Comparison of ENCODE assay signal across 17 cellular contexts in genomic region chr4:38366997-38367396, GRCh38.
DNase-seq lines count a peak whose midpoint lies in the region; ATAC-seq and TF ChIP-seq lines count a peak whose summit lies in the region.
"Had no signal": no experiment of that assay in that cellular context is flagged by ENCODE, and none has a peak within 500 bp of the region (broad histone marks: within the 10 kb centered on the region; RNA-seq: fewer than 3 reads in every experiment).

No MANE protein-coding gene starts in this region.

- DNase-seq in left ventricle myocardium superior (no peak), heart right ventricle (no peak), ascending aorta (ENCODE audit: low spot score in 2 of 2) (no peak), osteocyte (ENCODE audit: extremely low spot score, unreplicated experiment) (no peak), NCI-H187 (lab: John Stamatoyannopoulos, UW) (no peak)
- DNase-seq in activated naive CD4-positive, alpha-beta T cell (lab: John Stamatoyannopoulos, UW), result no peak
- no peak for DNase-seq in stimulated activated CD4-positive, alpha-beta T cell treated with anti-CD3 and anti-CD28 coated beads, Interleukin-1b, Interleukin-23, amount 100 ng/mL, for 48 hours
- DNase-seq: DMS153; GDM1; H7; KBM-7; NCI-H1417; NCI-H187 treated with DMSO at 0.1 percent for 48 hours; NK-92 treated with Interleukin-12 subunit alpha and Interleukin-12 subunit beta, amount 100 ng/mL, for 24 hours; SIG-M5 had no signal

- H3K27me3 ChIP-seq in heart right ventricle, result no peaks in the 10 kb centered on the region
- H3K27me3 ChIP-seq in ascending aorta, result no peaks in the 10 kb centered on the region

- H3K27ac ChIP-seq in heart right ventricle, result peak overlapping the region in 2 of 10 donors; percentile 31 to 42
- peak overlapping the region; percentile 68 to 74 for H3K27ac ChIP-seq in ascending aorta
- H3K27ac ChIP-seq: A549 had no signal

- ATAC-seq in left ventricle myocardium superior, result peak; percentile 14
- no peak for ATAC-seq in heart right ventricle
- ATAC-seq: A549 had no signal

- no peaks in the 10 kb centered on the region for H3K36me3 ChIP-seq in heart right ventricle
- no peaks in the 10 kb centered on the region for H3K36me3 ChIP-seq in ascending aorta

- no peaks in the 10 kb centered on the region for H3K9me3 ChIP-seq in heart right ventricle
- H3K9me3 ChIP-seq in ascending aorta, result no peaks in the 10 kb centered on the region
- H3K9me3 ChIP-seq: A549 had no signal

- H3K4me1 ChIP-seq in heart right ventricle (peaks cover 0 to 28% (median 12%) of the 10 kb centered on the region in 9 donors), ascending aorta (peaks cover 0 to 31% of the 10 kb centered on the region in 2 donors)

- no peak overlapping the region for H3K4me3 ChIP-seq in heart right ventricle
- H3K4me3 ChIP-seq in ascending aorta, result no peak overlapping the region
- H3K4me3 ChIP-seq: A549 had no signal

- H3K4me3 Mint-ChIP-seq in osteocyte (ENCODE audit: unreplicated experiment), result no peak overlapping the region
- H3K4me3 Mint-ChIP-seq: CD4-positive, alpha-beta T cell had no signal

- H3K36me3 Mint-ChIP-seq in osteocyte (ENCODE audit: unreplicated experiment), result no peaks in the 10 kb centered on the region

- H3K27ac Mint-ChIP-seq in osteocyte (ENCODE audit: unreplicated experiment), result peak overlapping the region; percentile 61
- H3K27ac Mint-ChIP-seq: CD4-positive, alpha-beta T cell had no signal

- intact Hi-C loops in left ventricle myocardium superior (cut with micrococcal nuclease), result no loop called here
- intact Hi-C loops in heart right ventricle (cut with DNase I), result loop anchor here in 1 of 10 donors (5.0 kb wide), 1 partner anchor 45 kb away; no protein-coding TSS in a partner anchor
- intact Hi-C loops in ascending aorta (cut with DNase I), result loop anchor here (2.0 to 5.0 kb wide), 2 partner anchors 48 to 175 kb away; no protein-coding TSS in a partner anchor

- peaks cover 3% of the 10 kb centered on the region for H3K27me3 Mint-ChIP-seq in osteocyte (ENCODE audit: unreplicated experiment)
- H3K27me3 Mint-ChIP-seq: CD4-positive, alpha-beta T cell had no signal

- H3K4me1 Mint-ChIP-seq in osteocyte (ENCODE audit: unreplicated experiment), result peaks cover 53% of the 10 kb centered on the region

- TF ChIP-seq CTCF in heart right ventricle (IDR thresholded peaks at IDR 0.05) (no peak), ascending aorta (IDR thresholded peaks at IDR 0.05) (no peak), osteocyte (IDR thresholded peaks at IDR 0.05) (no peak)

- no peaks in the 10 kb centered on the region for H3K9me3 Mint-ChIP-seq in osteocyte (ENCODE audit: unreplicated experiment)
